9 cellular contexts compared by ENCODE assay signal in genomic region chr3:46449755-46450552, GRCh38. TPM values are rescaled to one million over a fixed set of nuclear protein-coding genes. Genes with fewer than 3 reads are reported as not detected.
DNase-seq lines count a peak whose midpoint lies in the region; ATAC-seq and TF ChIP-seq lines count a peak whose summit lies in the region.
"Had no signal": no experiment of that assay in that cellular context is flagged by ENCODE, and none has a peak within 500 bp of the region (broad histone marks: within the 10 kb centered on the region; RNA-seq: fewer than 3 reads in every experiment).

No MANE protein-coding gene starts in this region.

- H3K27me3 ChIP-seq in RWPE2 (ENCODE audit: insufficient read depth, poor library complexity, severe bottlenecking) = peaks cover 4% of the 10 kb centered on the region
- no peaks in the 10 kb centered on the region for H3K27me3 ChIP-seq in left ventricle myocardium inferior (ENCODE audit: low read depth)
- H3K27me3 ChIP-seq in uterus = no peaks in the 10 kb centered on the region

- no peak overlapping the region for H3K4me3 ChIP-seq in GM12864 (ENCODE audit: low read depth, low read length)
- H3K4me3 ChIP-seq in RWPE2 (ENCODE audit: severe bottlenecking) = no peak overlapping the region
- no peak overlapping the region for H3K4me3 ChIP-seq in left ventricle myocardium inferior
- no peak overlapping the region for H3K4me3 ChIP-seq in uterus

- intact Hi-C loops in left ventricle myocardium inferior (cut with micrococcal nuclease) = no loop called here
- intact Hi-C loops in uterus (cut with DNase I; ENCODE audit: low total_unique reads) = no loop called here

- TF ChIP-seq CTCF in GM12864 (IDR thresholded peaks at IDR 0.05; ENCODE audit: low read depth, low read length, missing control alignments) (peak; percentile 75), RWPE2 (IDR thresholded peaks at IDR 0.05; ENCODE audit: poor library complexity, severe bottlenecking) (peak; percentile 59), left ventricle myocardium inferior (IDR thresholded peaks at IDR 0.05; ENCODE audit: borderline replicate concordance) (peak; percentile 65), uterus (IDR thresholded peaks at IDR 0.05) (no peak)

- H3K4me1 ChIP-seq in RWPE2 (ENCODE audit: insufficient read depth, poor library complexity, severe bottlenecking) (no peaks in the 10 kb centered on the region), left ventricle myocardium inferior (peaks cover 13% of the 10 kb centered on the region), uterus (no peaks in the 10 kb centered on the region)

- H3K36me3 ChIP-seq in RWPE2 (ENCODE audit: low read depth) = no peaks in the 10 kb centered on the region
- H3K36me3 ChIP-seq in left ventricle myocardium inferior = peaks cover 10% of the 10 kb centered on the region
- no peaks in the 10 kb centered on the region for H3K36me3 ChIP-seq in uterus

- H3K9me3 ChIP-seq in RWPE2 (ENCODE audit: severe bottlenecking) (no peaks in the 10 kb centered on the region), left ventricle myocardium inferior (replicated peaks) (no peaks in the 10 kb centered on the region), uterus (no peaks in the 10 kb centered on the region)

- no peak for TF ChIP-seq POLR2A in uterus (IDR thresholded peaks at IDR 0.05)

- DNase-seq in 8988T (peak; percentile 65), GM12864 (ENCODE audit: low read depth) (no peak), RWPE2 (ENCODE audit: low spot score) (no peak), left ventricle myocardium inferior (no peak), KG1 (lab: John Stamatoyannopoulos, UW) (no peak), COLO668 (lab: John Stamatoyannopoulos, UW; ENCODE audit: unreplicated experiment) (no peak), globus pallidus (ENCODE audit: low spot score) (no peak), uterus (no peak)

- no peak overlapping the region for H3K27ac ChIP-seq in RWPE2 (ENCODE audit: poor library complexity, severe bottlenecking)
- H3K27ac ChIP-seq in left ventricle myocardium inferior (replicated peaks) = no peak overlapping the region
- no peak overlapping the region for H3K27ac ChIP-seq in uterus

- no peak for ATAC-seq in RWPE2 (ENCODE audit: low read depth)

RNA-seq across cellular contexts. Expression of gene LTF, which starts 14.8 kb away (rescaled TPM):
- total RNA-seq in left ventricle myocardium inferior = 2.7 TPM
- 1 to 10 TPM in 3 of 4 donors, under 1 TPM in 1; 0.59 to 9.0 (median 2.8) TPM for total RNA-seq in uterus

RNA-seq across cellular contexts. Expression of gene CCRL2, which starts 42.9 kb away (rescaled TPM):
- 1.5 TPM for total RNA-seq in left ventricle myocardium inferior
- 1 to 10 TPM in 3 of 4 donors, under 1 TPM in 1; 0.88 to 3.2 (median 1.7) TPM for total RNA-seq in uterus

RNA-seq across cellular contexts. Expression of gene RTP3, which starts 47.8 kb away (rescaled TPM):
- total RNA-seq in left ventricle myocardium inferior (not detected), uterus (not detected)
- total RNA-seq: RPMI7951 had no signal

Comparison
In these comparisons a context has a peak if more than half of its experiments do, and no peak if none do; other contexts are left out.
1. CTCF ChIP-seq: peak in GM12864 (single experiment), RWPE2 (single experiment) and left ventricle myocardium inferior (single experiment); none in uterus (0 of 4).